8 cellular contexts compared by ENCODE assay signal in genomic region chr22:24592846-24593809, GRCh38. TPM values are rescaled to one million over a fixed set of nuclear protein-coding genes. Genes with fewer than 3 reads are reported as not detected.
A peak's percentile ranks its signal among the peaks of the same experiment; 100 is the strongest.
DNase-seq lines count a peak whose midpoint lies in the region; ATAC-seq and FAIRE-seq lines count a peak whose summit lies in the region.

Gene LRRC75B (minus strand): TSS chr22:24593073. CDS start chr22:24593039, 34 bp downstream.

- peak; percentile 80 for FAIRE-seq in GM19239 (lab: Jason Lieb, UNC)

- H3K4me1 ChIP-seq in SJSA1 (replicated peaks): peaks cover 12% of the 10 kb centered on the region

- H3K4me3 ChIP-seq in SJSA1 (peak within 1 kb of the TSS; percentile 52), skeletal muscle cell (ENCODE audit: low read depth, low read length) (peak within 1 kb of the TSS; percentile 62)

- H3K9me3 ChIP-seq in SJSA1 (replicated peaks): no peaks in the 10 kb centered on the region

- H3K27me3 ChIP-seq in SJSA1 (replicated peaks): no peaks in the 10 kb centered on the region

- peak within 1 kb of the TSS; percentile 34 for H3K27ac ChIP-seq in SJSA1

- no peak for ATAC-seq in HG03469 (IDR thresholded peaks at IDR 0.05; ENCODE audit: unreplicated experiment)

- H3K36me3 ChIP-seq in SJSA1: no peaks in the 10 kb centered on the region

- DNase-seq in COLO829 (ENCODE audit: low spot score): peak; percentile 15
- DNase-seq in GM19239 (ENCODE audit: insufficient read length, low spot score): peak; percentile 94
- DNase-seq in HUDEP-2 (lab: John Stamatoyannopoulos, UW; ENCODE audit: unreplicated experiment in 76 of 76): peak in 69 of 76 experiments; percentile 20 to 86 (median 66)
- peak; percentile 60 to 87 for DNase-seq in SJSA1 (ENCODE audit: low read depth in 1 of 2, low spot score in 2 of 2)
- DNase-seq in cerebellum (ENCODE audit: low spot score): peak; percentile 93
- peak; percentile 85 for DNase-seq in iris pigment epithelial cell (ENCODE audit: low read depth)
- DNase-seq in skeletal muscle cell (ENCODE audit: low read depth): peak; percentile 60

RNA-seq across cellular contexts. Expression of gene LRRC75B, which starts in this region (rescaled TPM):
- total RNA-seq in SJSA1 (2014; rRNA removed; shearing (Covaris generic)): 1.5 and 2.3 TPM in 2 replicates
- 10.8 TPM for total RNA-seq in cerebellum

Comparison
In these comparisons a context has a peak if more than half of its experiments do, and no peak if none do; other contexts are left out.
1. DNase-seq: peak in every context shown above with its lines; median percentile 94 in GM19239; 93 in cerebellum; 85 in iris pigment epithelial cell; 74 in SJSA1; 66 in HUDEP-2; 60 in skeletal muscle cell; 15 in COLO829.